ENCODE assay signal across 1 cellular context in the genomic region with DNA sequence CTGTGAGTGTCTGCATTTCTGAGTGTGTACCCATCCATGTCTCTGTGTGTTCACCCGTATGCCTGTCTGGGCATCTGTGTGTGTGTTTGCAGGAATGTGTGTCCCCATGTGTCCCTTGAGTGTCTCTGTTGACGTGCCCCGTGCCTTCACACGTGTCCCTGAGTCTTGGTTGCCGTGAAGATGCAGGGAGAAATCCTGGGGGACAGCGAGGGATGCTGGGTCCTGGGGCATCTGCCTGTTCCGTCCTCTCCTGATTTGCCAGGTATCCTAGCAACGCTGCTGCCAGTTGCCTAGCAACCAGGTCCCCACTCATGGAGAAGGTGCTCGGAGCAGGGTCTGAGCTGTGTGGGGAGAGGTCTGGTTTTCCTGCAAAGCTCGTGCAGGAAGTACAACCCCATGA.
TF ChIP-seq lines count a peak whose summit lies in the region.

No MANE protein-coding gene starts in this region.

TF ChIP-seq in H1, 55 proteins besides CTCF, POLR2A, EP300 and RAD21:
- TF ChIP-seq NRF1 (IDR thresholded peaks at IDR 0.05; ENCODE audit: low read depth, low read length) (no peak), TCF12 (IDR thresholded peaks at IDR 0.05; ENCODE audit: low read depth, low read length) (no peak), BCL11A (IDR thresholded peaks at IDR 0.05; ENCODE audit: low read depth in 2 of 2, low read length in 2 of 2) (no peak), ZNF274 (IDR thresholded peaks at IDR 0.05; ENCODE audit: borderline replicate concordance, extremely low read depth, low read length) (no peak), CHD2 (IDR thresholded peaks at IDR 0.05; ENCODE audit: low read length) (no peak), RXRA (IDR thresholded peaks at IDR 0.05; ENCODE audit: insufficient read depth, low read depth, low read length) (no peak), HDAC2 (IDR thresholded peaks at IDR 0.05; ENCODE audit: borderline replicate concordance in 1 of 2, low read depth in 2 of 2, low read length in 2 of 2) (no peak)
- TF ChIP-seq, protein P1, sequence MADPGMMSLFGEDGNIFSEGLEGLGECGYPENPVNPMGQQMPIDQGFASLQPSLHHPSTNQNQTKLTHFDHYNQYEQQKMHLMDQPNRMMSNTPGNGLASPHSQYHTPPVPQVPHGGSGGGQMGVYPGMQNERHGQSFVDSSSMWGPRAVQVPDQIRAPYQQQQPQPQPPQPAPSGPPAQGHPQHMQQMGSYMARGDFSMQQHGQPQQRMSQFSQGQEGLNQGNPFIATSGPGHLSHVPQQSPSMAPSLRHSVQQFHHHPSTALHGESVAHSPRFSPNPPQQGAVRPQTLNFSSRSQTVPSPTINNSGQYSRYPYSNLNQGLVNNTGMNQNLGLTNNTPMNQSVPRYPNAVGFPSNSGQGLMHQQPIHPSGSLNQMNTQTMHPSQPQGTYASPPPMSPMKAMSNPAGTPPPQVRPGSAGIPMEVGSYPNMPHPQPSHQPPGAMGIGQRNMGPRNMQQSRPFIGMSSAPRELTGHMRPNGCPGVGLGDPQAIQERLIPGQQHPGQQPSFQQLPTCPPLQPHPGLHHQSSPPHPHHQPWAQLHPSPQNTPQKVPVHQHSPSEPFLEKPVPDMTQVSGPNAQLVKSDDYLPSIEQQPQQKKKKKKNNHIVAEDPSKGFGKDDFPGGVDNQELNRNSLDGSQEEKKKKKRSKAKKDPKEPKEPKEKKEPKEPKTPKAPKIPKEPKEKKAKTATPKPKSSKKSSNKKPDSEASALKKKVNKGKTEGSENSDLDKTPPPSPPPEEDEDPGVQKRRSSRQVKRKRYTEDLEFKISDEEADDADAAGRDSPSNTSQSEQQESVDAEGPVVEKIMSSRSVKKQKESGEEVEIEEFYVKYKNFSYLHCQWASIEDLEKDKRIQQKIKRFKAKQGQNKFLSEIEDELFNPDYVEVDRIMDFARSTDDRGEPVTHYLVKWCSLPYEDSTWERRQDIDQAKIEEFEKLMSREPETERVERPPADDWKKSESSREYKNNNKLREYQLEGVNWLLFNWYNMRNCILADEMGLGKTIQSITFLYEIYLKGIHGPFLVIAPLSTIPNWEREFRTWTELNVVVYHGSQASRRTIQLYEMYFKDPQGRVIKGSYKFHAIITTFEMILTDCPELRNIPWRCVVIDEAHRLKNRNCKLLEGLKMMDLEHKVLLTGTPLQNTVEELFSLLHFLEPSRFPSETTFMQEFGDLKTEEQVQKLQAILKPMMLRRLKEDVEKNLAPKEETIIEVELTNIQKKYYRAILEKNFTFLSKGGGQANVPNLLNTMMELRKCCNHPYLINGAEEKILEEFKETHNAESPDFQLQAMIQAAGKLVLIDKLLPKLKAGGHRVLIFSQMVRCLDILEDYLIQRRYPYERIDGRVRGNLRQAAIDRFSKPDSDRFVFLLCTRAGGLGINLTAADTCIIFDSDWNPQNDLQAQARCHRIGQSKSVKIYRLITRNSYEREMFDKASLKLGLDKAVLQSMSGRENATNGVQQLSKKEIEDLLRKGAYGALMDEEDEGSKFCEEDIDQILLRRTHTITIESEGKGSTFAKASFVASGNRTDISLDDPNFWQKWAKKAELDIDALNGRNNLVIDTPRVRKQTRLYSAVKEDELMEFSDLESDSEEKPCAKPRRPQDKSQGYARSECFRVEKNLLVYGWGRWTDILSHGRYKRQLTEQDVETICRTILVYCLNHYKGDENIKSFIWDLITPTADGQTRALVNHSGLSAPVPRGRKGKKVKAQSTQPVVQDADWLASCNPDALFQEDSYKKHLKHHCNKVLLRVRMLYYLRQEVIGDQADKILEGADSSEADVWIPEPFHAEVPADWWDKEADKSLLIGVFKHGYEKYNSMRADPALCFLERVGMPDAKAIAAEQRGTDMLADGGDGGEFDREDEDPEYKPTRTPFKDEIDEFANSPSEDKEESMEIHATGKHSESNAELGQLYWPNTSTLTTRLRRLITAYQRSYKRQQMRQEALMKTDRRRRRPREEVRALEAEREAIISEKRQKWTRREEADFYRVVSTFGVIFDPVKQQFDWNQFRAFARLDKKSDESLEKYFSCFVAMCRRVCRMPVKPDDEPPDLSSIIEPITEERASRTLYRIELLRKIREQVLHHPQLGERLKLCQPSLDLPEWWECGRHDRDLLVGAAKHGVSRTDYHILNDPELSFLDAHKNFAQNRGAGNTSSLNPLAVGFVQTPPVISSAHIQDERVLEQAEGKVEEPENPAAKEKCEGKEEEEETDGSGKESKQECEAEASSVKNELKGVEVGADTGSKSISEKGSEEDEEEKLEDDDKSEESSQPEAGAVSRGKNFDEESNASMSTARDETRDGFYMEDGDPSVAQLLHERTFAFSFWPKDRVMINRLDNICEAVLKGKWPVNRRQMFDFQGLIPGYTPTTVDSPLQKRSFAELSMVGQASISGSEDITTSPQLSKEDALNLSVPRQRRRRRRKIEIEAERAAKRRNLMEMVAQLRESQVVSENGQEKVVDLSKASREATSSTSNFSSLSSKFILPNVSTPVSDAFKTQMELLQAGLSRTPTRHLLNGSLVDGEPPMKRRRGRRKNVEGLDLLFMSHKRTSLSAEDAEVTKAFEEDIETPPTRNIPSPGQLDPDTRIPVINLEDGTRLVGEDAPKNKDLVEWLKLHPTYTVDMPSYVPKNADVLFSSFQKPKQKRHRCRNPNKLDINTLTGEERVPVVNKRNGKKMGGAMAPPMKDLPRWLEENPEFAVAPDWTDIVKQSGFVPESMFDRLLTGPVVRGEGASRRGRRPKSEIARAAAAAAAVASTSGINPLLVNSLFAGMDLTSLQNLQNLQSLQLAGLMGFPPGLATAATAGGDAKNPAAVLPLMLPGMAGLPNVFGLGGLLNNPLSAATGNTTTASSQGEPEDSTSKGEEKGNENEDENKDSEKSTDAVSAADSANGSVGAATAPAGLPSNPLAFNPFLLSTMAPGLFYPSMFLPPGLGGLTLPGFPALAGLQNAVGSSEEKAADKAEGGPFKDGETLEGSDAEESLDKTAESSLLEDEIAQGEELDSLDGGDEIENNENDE (IDR thresholded peaks at IDR 0.05; ENCODE audit: insufficient replicate concordance, low read length), result no peak
- TF ChIP-seq, protein P2, sequence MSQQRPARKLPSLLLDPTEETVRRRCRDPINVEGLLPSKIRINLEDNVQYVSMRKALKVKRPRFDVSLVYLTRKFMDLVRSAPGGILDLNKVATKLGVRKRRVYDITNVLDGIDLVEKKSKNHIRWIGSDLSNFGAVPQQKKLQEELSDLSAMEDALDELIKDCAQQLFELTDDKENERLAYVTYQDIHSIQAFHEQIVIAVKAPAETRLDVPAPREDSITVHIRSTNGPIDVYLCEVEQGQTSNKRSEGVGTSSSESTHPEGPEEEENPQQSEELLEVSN (IDR thresholded peaks at IDR 0.05), result no peak
